In the genomic region with DNA sequence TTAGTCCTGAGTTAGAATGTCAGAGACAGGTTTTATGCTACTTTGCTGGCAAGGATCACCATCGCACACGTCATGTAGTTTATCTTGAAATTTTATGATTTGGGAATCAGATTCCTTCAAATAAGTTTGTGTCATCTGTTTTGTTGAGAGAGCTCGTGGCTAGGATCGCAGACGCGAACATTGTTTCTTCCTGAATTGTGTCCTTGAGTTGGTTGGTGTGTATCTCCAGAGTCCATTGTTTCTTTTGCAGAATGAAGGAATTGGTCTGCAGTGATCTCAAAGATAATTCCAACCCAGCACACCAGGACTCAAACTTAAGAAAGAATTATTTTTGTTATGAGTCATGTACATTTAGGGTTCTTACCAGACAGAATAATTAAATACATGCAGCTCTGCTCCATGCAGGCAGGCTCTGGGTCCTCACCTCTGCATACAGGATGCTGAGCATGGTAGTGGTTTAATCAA, we compare ENCODE assay signal across 15 cellular contexts. TPM values are rescaled to one million over a fixed set of nuclear protein-coding genes. Genes with fewer than 3 reads are reported as not detected.
DNase-seq lines count a peak whose midpoint lies in the region; ATAC-seq and TF ChIP-seq lines count a peak whose summit lies in the region.
"Had no signal": no experiment of that assay in that cellular context is flagged by ENCODE, and none has a peak within 500 bp of the region (broad histone marks: within the 10 kb centered on the region; RNA-seq: fewer than 3 reads in every experiment).

No MANE protein-coding gene starts in this region.

- POLR2A ChIA-PET in PC-3 (lab: Charles Lee; ENCODE audit: unreplicated experiment), result no interaction called here

- H3K36me3 ChIP-seq in PC-3 (ENCODE audit: low read depth, low read length) (no peaks in the 10 kb centered on the region), spleen (no peaks in the 10 kb centered on the region)
- H3K36me3 ChIP-seq: breast epithelium had no signal

- intact Hi-C loops in PC-3 (cut with micrococcal nuclease), result no loop called here
- intact Hi-C loops in spleen (cut with DNase I; ENCODE audit: low total_unique reads), result no loop called here

- H3K4me3 ChIP-seq in PC-3 (ENCODE audit: low read length), result no peak overlapping the region
- H3K4me3 ChIP-seq in skeletal muscle cell (ENCODE audit: low read depth, low read length), result no peak overlapping the region
- H3K4me3 ChIP-seq in spleen, result no peak overlapping the region
- H3K4me3 ChIP-seq: breast epithelium, hepatocyte had no signal

- H3K27me3 ChIP-seq in PC-3 (ENCODE audit: low read length), result no peaks in the 10 kb centered on the region
- no peaks in the 10 kb centered on the region for H3K27me3 ChIP-seq in spleen (replicated peaks in 1 of 7)
- H3K27me3 ChIP-seq: breast epithelium, hepatocyte had no signal

- H3K9me2 ChIP-seq in PC-3 (replicated peaks; ENCODE audit: low read length), result no peaks in the 10 kb centered on the region

- TF ChIP-seq POLR2A in spleen (IDR thresholded peaks at IDR 0.05), result no peak

- no peak overlapping the region for H2AFZ ChIP-seq in PC-3 (ENCODE audit: low read length)
- H2AFZ ChIP-seq: hepatocyte had no signal

- H3F3A ChIP-seq in PC-3 (ENCODE audit: low read length, unreplicated experiment), result peaks cover 8% of the 10 kb centered on the region

- 0 out of 2 replicates have a peak overlapping the region, but pooled peaks have one; percentile 1 for H3K4me2 ChIP-seq in PC-3 (ENCODE audit: low read length)
- H3K4me2 ChIP-seq: hepatocyte, KMS-11 had no signal

- CTCF ChIA-PET in PC-3 (lab: Charles Lee), result interaction anchor here (0.6 kb wide), 1 partner anchor 8 kb away, joined by 4 read pairs; no protein-coding TSS in a partner anchor

- peaks cover 72% of the 10 kb centered on the region for H3K4me1 ChIP-seq in PC-3 (ENCODE audit: insufficient read depth, low read length)
- peaks cover 3 to 32% (median 10%) of the 10 kb centered on the region in 6 donors for H3K4me1 ChIP-seq in spleen
- H3K4me1 ChIP-seq: breast epithelium had no signal

- no peaks in the 10 kb centered on the region for H4K20me1 ChIP-seq in PC-3 (ENCODE audit: low read length)

- no peak overlapping the region for H3K9ac ChIP-seq in PC-3 (ENCODE audit: low read length)
- H3K9ac ChIP-seq: KMS-11 had no signal

- WGBS in spleen, 5 donors, result 80 to 91% (median 80%) methylated on average over 6 of the region's 6 CpGs

- peaks cover 85% of the 10 kb centered on the region for H3K79me2 ChIP-seq in PC-3 (ENCODE audit: low read length)

- no peaks in the 10 kb centered on the region for H3K9me3 ChIP-seq in PC-3 (ENCODE audit: low read length)
- H3K9me3 ChIP-seq in spleen, result no peaks in the 10 kb centered on the region
- H3K9me3 ChIP-seq: breast epithelium had no signal

- BruUV-seq in PC-3 (replicated peaks; lab: Mats Ljungman, UMichigan), result no TSS peak

- ATAC-seq in PC-3 (no peak), HG02798 (IDR thresholded peaks at IDR 0.05; ENCODE audit: poor library complexity, unreplicated experiment) (no peak)
- ATAC-seq: left cardiac atrium had no signal

- no peak for TF ChIP-seq CTCF in PC-3 (conservative IDR thresholded peaks at IDR 0.05; ENCODE audit: low read depth, low read length)
- TF ChIP-seq CTCF in spleen (IDR thresholded peaks at IDR 0.05 in 8 of 11, conservative IDR thresholded peaks at IDR 0.05 in 3 of 11), result no peak

- 0 out of 2 replicates have a peak overlapping the region, but pooled peaks have one; percentile 17 for H3K27ac ChIP-seq in PC-3 (ENCODE audit: low read length)
- no peak overlapping the region for H3K27ac ChIP-seq in spleen
- H3K27ac ChIP-seq: breast epithelium, hepatocyte, HL-60, KMS-11 had no signal

- peak; percentile 92 for DNase-seq in EH (ENCODE audit: low read depth)
- DNase-seq in PC-3, result no peak
- peak; percentile 48 for DNase-seq in dedifferentiated amniotic fluid mesenchymal stem cell (ENCODE audit: extremely low spot score)
- DNase-seq in skeletal muscle cell (ENCODE audit: low read depth), result peak; percentile 21
- DNase-seq in stimulated activated CD4-positive, alpha-beta T cell treated with anti-CD3 and anti-CD28 coated beads, Interleukin-4, amount 100 ng/mL, for 4 hours, result no peak
- DNase-seq in spleen, result no peak
- DNase-seq: activated effector memory CD4-positive, alpha-beta T cell treated with anti-CD3 and anti-CD28 coated beads, Interleukin-2, amount 50 U/mL, for 16 hours; left cardiac atrium; NCI-H1694; NCI-H510A treated with DMSO at 0.1 percent for 48 hours had no signal

RNA-seq across cellular contexts. Expression of a gene that starts 51.6 kb away (rescaled TPM):
- total RNA-seq in PC-3 (2014; rRNA removed) (22.6 and 28.2 TPM in 2 replicates), spleen (10 to 100 TPM; 18.4 to 59.7 (median 45.8) TPM)
- polyA plus RNA-seq in spleen, result 1 to 10 TPM; 1.7 to 3.2 (median 1.9) TPM

Comparison
In these comparisons a context has a peak if more than half of its experiments do, and no peak if none do; other contexts are left out.
1. DNase-seq: peak in EH (single experiment), dedifferentiated amniotic fluid mesenchymal stem cell (single experiment) and skeletal muscle cell (single experiment); none in PC-3 (single experiment), stimulated activated CD4-positive, alpha-beta T cell treated with anti-CD3 and anti-CD28 coated beads, Interleukin-4, amount 100 ng/mL, for 4 hours (0 of 2) and spleen (single experiment).